ENCODE assay signal across 8 cellular contexts in the genomic region with DNA sequence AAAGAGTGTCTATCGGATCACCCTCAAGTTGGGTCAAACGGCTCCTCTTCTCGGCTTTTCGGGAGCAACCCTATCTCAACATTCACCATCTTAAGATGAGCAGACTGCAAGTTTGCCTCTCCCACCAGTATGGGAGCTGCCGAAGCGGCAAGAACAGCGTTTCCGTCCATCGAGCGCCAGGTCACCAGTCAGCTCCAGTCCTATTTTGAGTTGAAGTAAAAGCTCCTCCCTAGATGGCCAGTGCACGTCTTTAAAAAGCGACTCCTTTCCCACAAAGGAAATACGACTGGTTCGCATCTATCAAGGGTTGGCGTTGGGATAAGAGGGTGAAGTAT. TPM values are rescaled to one million over a fixed set of nuclear protein-coding genes. Genes with fewer than 3 reads are reported as not detected.
A peak's percentile ranks its signal among the peaks of the same experiment; 100 is the strongest.
DNase-seq lines count a peak whose midpoint lies in the region; ATAC-seq and TF ChIP-seq lines count a peak whose summit lies in the region.

No MANE protein-coding gene starts in this region.

- peak overlapping the region; percentile 67 for H4K91ac ChIP-seq in trophoblast cell (ENCODE audit: low read depth, low read length)

- peak overlapping the region; percentile 42 for H3K4ac ChIP-seq in trophoblast cell (ENCODE audit: low read depth, low read length)

- H2AFZ ChIP-seq in trophoblast cell (ENCODE audit: insufficient read depth, low read length, poor library complexity), result peak overlapping the region; percentile 69

- peaks cover 0 to 4% of the 10 kb centered on the region in 2 experiments for H3K4me1 ChIP-seq in trophoblast cell (ENCODE audit: control insufficient read depth in 1 of 2, insufficient read depth in 2 of 2, low read length in 2 of 2)

- H3K4me3 ChIP-seq in fibroblast of the aortic adventitia (ENCODE audit: low read depth, low read length), result peak overlapping the region; percentile 97
- peak overlapping the region; percentile 70 for H3K4me3 ChIP-seq in trophoblast cell (ENCODE audit: low read depth, low read length)

- WGBS in trophoblast cell (ENCODE audit: extremely low coverage, insufficient coverage, insufficient read length), result no CpG with 5 or more reads among the region's 15 CpGs

- H3K23ac ChIP-seq in trophoblast cell (ENCODE audit: low read length), result no peak overlapping the region

- H2BK12ac ChIP-seq in trophoblast cell (ENCODE audit: low read length), result no peak overlapping the region

- peak overlapping the region; percentile 50 for H3K18ac ChIP-seq in trophoblast cell (ENCODE audit: low read length)

- ATAC-seq in GM19395 (IDR thresholded peaks at IDR 0.05; ENCODE audit: unreplicated experiment) (peak; percentile 83), HG03378 (IDR thresholded peaks at IDR 0.05; ENCODE audit: unreplicated experiment) (peak; percentile 68)

- peaks cover 9% of the 10 kb centered on the region for H3K79me2 ChIP-seq in trophoblast cell (ENCODE audit: control insufficient read depth, insufficient read depth, low read length, poor library complexity)

- H4K8ac ChIP-seq in trophoblast cell (ENCODE audit: low read depth, low read length), result peak overlapping the region; percentile 75

- peaks cover 8% of the 10 kb centered on the region for H3K79me1 ChIP-seq in trophoblast cell (ENCODE audit: low read length)

- no peak overlapping the region for H2AK5ac ChIP-seq in trophoblast cell (ENCODE audit: low read length)

- peak overlapping the region; percentile 14 for H2BK120ac ChIP-seq in trophoblast cell (ENCODE audit: insufficient read depth, low read length, poor library complexity)

- peak overlapping the region; percentile 73 for H3K9ac ChIP-seq in trophoblast cell (ENCODE audit: low read length)

- peak overlapping the region; percentile 79 for H4K12ac ChIP-seq in trophoblast cell (ENCODE audit: low read depth, low read length)

- no peaks in the 10 kb centered on the region for H3K27me3 ChIP-seq in trophoblast cell (ENCODE audit: insufficient read depth, low read length)

- no peaks in the 10 kb centered on the region for H3K9me3 ChIP-seq in trophoblast cell (ENCODE audit: insufficient read depth, low read depth, low read length)

- peak overlapping the region; percentile 75 for H3K14ac ChIP-seq in trophoblast cell (ENCODE audit: low read length)

- DNase-seq in COLO668 (lab: John Stamatoyannopoulos, UW; ENCODE audit: unreplicated experiment) (peak; percentile 63), fibroblast of the aortic adventitia (ENCODE audit: low read depth) (no peak), trophoblast cell (no peak), NCI-H1092 treated with DMSO at 0.1 percent for 48 hours (lab: John Stamatoyannopoulos, UW) (no peak), GOT3 (lab: John Stamatoyannopoulos, UW) (no peak)

- peak overlapping the region; percentile 73 for H3K4me2 ChIP-seq in trophoblast cell (ENCODE audit: low read length)

- no peaks in the 10 kb centered on the region for H3K36me3 ChIP-seq in trophoblast cell (ENCODE audit: control insufficient read depth in 1 of 2, insufficient read depth in 2 of 2, low read length in 2 of 2)

- H3K27ac ChIP-seq in VCaP, result peak overlapping the region; percentile 90
- H3K27ac ChIP-seq in trophoblast cell (ENCODE audit: low read depth, low read length), result peak overlapping the region; percentile 88

- H2BK5ac ChIP-seq in trophoblast cell (ENCODE audit: low read depth, low read length, poor library complexity), result peak overlapping the region; percentile 48

- no peak for TF ChIP-seq CTCF in VCaP (conservative IDR thresholded peaks at IDR 0.05)
- TF ChIP-seq CTCF in fibroblast of the aortic adventitia (IDR thresholded peaks at IDR 0.05; ENCODE audit: insufficient read depth, low read length), result no peak

RNA-seq across cellular contexts. Expression of a gene that starts 0.4 kb away (rescaled TPM):
- 99.1 and 128 TPM in 2 replicates for total RNA-seq in fibroblast of the aortic adventitia (ENCODE audit: low replicate concordance)
- polyA plus RNA-seq in trophoblast cell (2013), result 67.2 and 70.3 TPM in 2 replicates

RNA-seq across cellular contexts. Expression of a gene that starts 37.5 kb away (rescaled TPM):
- 0.09 TPM in 1 of 2 replicates, not detected in the other for total RNA-seq in fibroblast of the aortic adventitia (ENCODE audit: low replicate concordance)
- polyA plus RNA-seq in trophoblast cell (2013), result 0.40 and 0.44 TPM in 2 replicates
